Comparison of ENCODE assay signal across 8 cellular contexts in the genomic region with DNA sequence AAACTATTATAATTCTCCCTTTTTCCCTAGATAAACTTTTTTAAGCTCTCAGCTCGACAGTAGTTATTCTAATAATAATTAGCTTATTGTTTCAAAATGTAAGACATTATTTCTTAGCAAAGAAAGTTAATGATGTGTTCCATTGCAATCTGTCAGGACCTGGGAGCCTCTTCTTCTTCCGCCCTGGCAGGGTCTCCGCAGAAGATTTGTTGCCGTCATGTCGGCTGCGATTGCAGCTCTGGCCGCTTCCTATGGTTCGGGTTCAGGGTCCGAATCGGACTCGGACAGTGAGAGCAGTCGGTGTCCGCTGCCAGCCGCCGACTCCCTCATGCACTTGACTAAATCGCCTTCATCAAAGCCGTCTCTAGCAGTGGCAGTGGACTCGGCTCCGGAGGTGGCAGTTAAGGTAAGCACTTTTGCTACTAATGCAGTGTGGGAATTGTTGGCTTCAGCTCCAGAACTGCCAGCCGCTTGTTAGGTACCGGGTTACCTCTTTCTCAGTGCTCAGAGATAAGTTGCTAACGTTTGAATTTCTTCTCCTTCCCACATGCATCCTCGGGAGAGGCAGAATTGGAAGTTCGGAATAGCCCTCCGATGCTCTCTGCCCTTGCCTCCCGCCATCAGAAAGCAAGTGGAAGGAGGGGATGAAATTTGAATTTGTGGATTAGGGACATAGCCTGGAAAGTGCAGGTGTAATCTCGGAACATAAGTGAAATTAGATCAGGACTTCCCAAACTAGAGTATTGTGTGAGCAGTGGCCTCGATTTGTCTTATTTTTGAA. TPM values are rescaled to one million over a fixed set of nuclear protein-coding genes. Genes with fewer than 3 reads are reported as not detected.
DNase-seq lines count a peak whose midpoint lies in the region; ATAC-seq and TF ChIP-seq lines count a peak whose summit lies in the region.

A gene (plus strand): TSS at position 200 of the 781 bp plus-strand sequence. CDS start 18 bp downstream, at position 218.

- TF ChIP-seq CTCF in VCaP (conservative IDR thresholded peaks at IDR 0.05) (no peak), left lung (IDR thresholded peaks at IDR 0.05) (no peak)

- ATAC-seq in GM21619 (IDR thresholded peaks at IDR 0.05; ENCODE audit: unreplicated experiment) (peak; percentile 47), left lung (peak; percentile 64)

- H3K36me3 ChIP-seq in left lung: no peaks in the 10 kb centered on the region

- H3K27ac Mint-ChIP-seq in IgD-negative memory B cell: peak within 1 kb of the TSS in 1 of 3 donors; percentile 41

- H3K27ac ChIP-seq in VCaP (peak within 1 kb of the TSS; percentile 96), caudate nucleus (ENCODE audit: low read depth, low read length) (peak within 1 kb of the TSS; percentile 94), left lung (peak within 1 kb of the TSS; percentile 80 to 87)

- H3K4me1 Mint-ChIP-seq in IgD-negative memory B cell: peaks cover 5 to 11% (median 8%) of the 10 kb centered on the region in 3 donors

- H3K9me3 Mint-ChIP-seq in IgD-negative memory B cell: no peaks in the 10 kb centered on the region

- no peaks in the 10 kb centered on the region for H3K9me3 ChIP-seq in left lung

- peak within 1 kb of the TSS; percentile 75 to 89 for H3K4me3 ChIP-seq in left lung

- no peak within 1 kb of the TSS for H3K4me3 Mint-ChIP-seq in IgD-negative memory B cell

- peaks cover 22 to 41% of the 10 kb centered on the region in 2 donors for H3K4me1 ChIP-seq in left lung

- intact Hi-C loops in left lung (cut with DNase I): no loop called here

- H3K27me3 Mint-ChIP-seq in IgD-negative memory B cell: peaks cover 2% of the 10 kb centered on the region

- DNase-seq in G401 (ENCODE audit: low spot score): no peak
- peak in 57 of 61 donors; percentile 15 to 86 (median 63) for DNase-seq in caudate nucleus (lab: John Stamatoyannopoulos, UW)
- peak; percentile 71 to 84 for DNase-seq in left lung
- DNase-seq in stimulated activated CD4-positive, alpha-beta T cell treated with anti-CD3 and anti-CD28 coated beads, Interleukin-4, amount 100 ng/mL, for 4 hours: peak; percentile 43
- DNase-seq in COLO829 (ENCODE audit: low spot score): no peak

- H3K27me3 ChIP-seq in left lung: peaks cover 12 to 39% of the 10 kb centered on the region in 2 donors

- in situ Hi-C loops in G401 (cut with HindIII; ENCODE audit: low sequenced_read_pairs): no loop called here

- H3K36me3 Mint-ChIP-seq in IgD-negative memory B cell: peaks cover 1% of the 10 kb centered on the region

RNA-seq across cellular contexts. Expression of the gene that starts here (rescaled TPM):
- 21.8 and 61.8 TPM in 2 replicates for total RNA-seq in G401 (2014; rRNA removed; shearing (Covaris generic))
- 47.5 TPM for polyA plus RNA-seq in IgD-negative memory B cell
- 10 to 100 TPM; 23.4 to 25.9 TPM for total RNA-seq in left lung

Comparison
In these comparisons a context has a peak if more than half of its experiments do, and no peak if none do; other contexts are left out.
1. DNase-seq: peak in caudate nucleus (57 of 61), left lung (2 of 2) and stimulated activated CD4-positive, alpha-beta T cell treated with anti-CD3 and anti-CD28 coated beads, Interleukin-4, amount 100 ng/mL, for 4 hours (2 of 2); none in G401 (single experiment) and COLO829 (single experiment).
2. Peak in every context shown above with its lines, with median percentiles within 50 percentile points of each other: H3K27ac ChIP-seq.